ENCODE assay signal across 8 cellular contexts in the genomic region with DNA sequence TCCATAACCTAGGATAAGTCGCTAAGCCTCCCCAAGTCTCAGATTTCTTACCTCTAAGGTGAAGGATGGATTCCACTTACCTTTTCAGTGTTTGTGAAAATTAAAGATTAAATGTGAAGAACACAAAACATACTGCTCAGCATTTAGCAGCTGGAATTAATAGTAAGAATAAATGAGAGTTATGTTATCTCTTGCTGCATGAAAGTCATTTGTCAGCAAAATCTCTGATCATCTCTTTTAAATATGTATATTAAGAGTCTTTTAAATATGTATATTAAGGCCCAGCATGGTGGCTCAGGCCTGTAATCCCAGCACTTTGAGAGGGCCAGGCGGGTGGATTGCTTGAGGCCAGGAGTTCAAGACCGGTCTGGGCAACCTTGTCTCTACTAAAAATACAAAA.
"Had no signal": no experiment of that assay in that cellular context is flagged by ENCODE, and none has a peak within 500 bp of the region (broad histone marks: within the 10 kb centered on the region; RNA-seq: fewer than 3 reads in every experiment).

No MANE protein-coding gene starts in this region.

- H3K9me3 ChIP-seq: colonic mucosa, lower lobe of right lung, ovary had no signal

- H3K27ac ChIP-seq: neural progenitor cell, WERI-Rb-1 had no signal

- H3K27me3 ChIP-seq: colonic mucosa, neural progenitor cell, ovary had no signal

- H3K36me3 ChIP-seq: colonic mucosa, lower lobe of right lung, neural progenitor cell, ovary had no signal

- DNase-seq: activated naive CD4-positive, alpha-beta T cell treated with anti-CD3 and anti-CD28 coated beads, Interleukin-2, amount 50 U/mL, for 16 hours; activated T-cell treated with anti-CD3 and anti-CD28 coated beads, Interleukin-2, amount 50 U/mL, for 1 hour; colonic mucosa; left cardiac atrium; lower lobe of right lung; WERI-Rb-1 had no signal

- H3K4me1 ChIP-seq: colonic mucosa, lower lobe of right lung had no signal

- H3K9ac ChIP-seq: neural progenitor cell had no signal
